Comparison of ENCODE assay signal across 26 cellular contexts in the genomic region with DNA sequence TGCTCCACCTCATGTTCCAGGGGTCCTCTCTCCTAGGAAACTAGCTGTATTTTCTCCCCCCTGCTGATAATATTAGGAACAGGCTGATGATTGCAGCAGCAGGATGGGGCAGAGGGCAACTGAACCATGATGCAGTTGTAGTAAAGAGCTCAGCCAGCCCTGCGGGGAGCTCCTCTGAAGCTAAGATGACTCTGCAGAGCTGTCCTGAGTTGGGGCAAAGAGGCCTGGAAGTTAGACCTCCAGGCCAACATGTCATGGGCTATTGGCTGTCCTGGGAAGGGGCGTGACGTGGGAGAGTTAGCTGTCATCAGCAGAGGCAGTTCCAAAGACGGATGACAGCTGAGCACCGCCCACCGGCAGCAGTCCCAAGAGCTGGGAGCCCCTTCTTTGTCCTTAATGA. TPM values are rescaled to one million over a fixed set of nuclear protein-coding genes. Genes with fewer than 3 reads are reported as not detected.
"Had no signal": no experiment of that assay in that cellular context is flagged by ENCODE, and none has a peak within 500 bp of the region (broad histone marks: within the 10 kb centered on the region; RNA-seq: fewer than 3 reads in every experiment).

No MANE protein-coding gene starts in this region.

- DNase-seq: activated CD4-positive, alpha-beta T cell treated with anti-CD3 and anti-CD28 coated beads, Interleukin-2, amount 50 U/mL, for 48 hours; activated gamma-delta T cell treated with Interleukin-2 at 50 U/mL for 16 hours; dermis blood vessel endothelial cell; effector memory CD4-positive, alpha-beta T cell; heart left ventricle; kidney; left ventricle myocardium inferior; mammary epithelial cell; naive B cell; stimulated activated CD4-positive, alpha-beta T cell treated with anti-CD3 and anti-CD28 coated beads, Interleukin-12 subunit alpha, Interleukin-12 subunit beta, amount 100 ng/mL, for 4 hours; stimulated activated CD4-positive, alpha-beta T cell treated with anti-CD3 and anti-CD28 coated beads, Interleukin-1b, Interleukin-23, amount 100 ng/mL, for 48 hours; stimulated activated CD8-positive, alpha-beta memory T cell treated with anti-CD3 and anti-CD28 coated beads, Interleukin-4, amount 100 ng/mL, for 48 hours; stimulated activated naive CD4-positive, alpha-beta T cell treated with Interleukin-2 at 50 U/mL for 16 hours; substantia nigra; tibial artery; WERI-Rb-1 had no signal

- H3K36me3 ChIP-seq: esophagus muscularis mucosa, gastroesophageal sphincter, heart left ventricle, left ventricle myocardium inferior, neutrophil, tibial artery, vagina, WERI-Rb-1 had no signal

- H3K27ac ChIP-seq: esophagus muscularis mucosa, gastroesophageal sphincter, heart left ventricle, left ventricle myocardium inferior, neutrophil, parathyroid adenoma, tibial artery, vagina, WERI-Rb-1 had no signal

- H3K36me3 Mint-ChIP-seq: activated naive CD8-positive, alpha-beta T cell; naive B cell had no signal

- H3K9me3 Mint-ChIP-seq: naive B cell; T-helper 1 cell treated with Interleukin-12 subunit alpha and Interleukin-12 subunit beta and Interleukin-4 antibody, amounts not matched to agents 30 μg/mL and 1 μg/mL, for 36 hours had no signal

- H2AFZ ChIP-seq: parathyroid adenoma had no signal

- H3K9ac ChIP-seq: parathyroid adenoma had no signal

- ATAC-seq: gastroesophageal sphincter, heart left ventricle had no signal

- H3K4me1 ChIP-seq: gastroesophageal sphincter, parathyroid adenoma, tibial artery had no signal

- H3K4me1 Mint-ChIP-seq: naive B cell had no signal

- H3K4me3 Mint-ChIP-seq: activated naive CD8-positive, alpha-beta T cell; naive B cell; T-helper 1 cell treated with Interleukin-12 subunit alpha and Interleukin-12 subunit beta and Interleukin-4 antibody, amounts not matched to agents 30 μg/mL and 1 μg/mL, for 36 hours had no signal

- H3K27me3 Mint-ChIP-seq: activated naive CD8-positive, alpha-beta T cell; naive B cell had no signal

- H3K27me3 ChIP-seq: esophagus muscularis mucosa, gastroesophageal sphincter, heart left ventricle, neutrophil, tibial artery, vagina had no signal

- H3K4me3 ChIP-seq: esophagus muscularis mucosa, gastroesophageal sphincter, heart left ventricle, left ventricle myocardium inferior, tibial artery, vagina had no signal

- H3K9me3 ChIP-seq: esophagus muscularis mucosa, gastroesophageal sphincter, heart left ventricle, left ventricle myocardium inferior, neutrophil, tibial artery, vagina had no signal

- H3K27ac Mint-ChIP-seq: activated naive CD8-positive, alpha-beta T cell; T-helper 1 cell treated with Interleukin-12 subunit alpha and Interleukin-12 subunit beta and Interleukin-4 antibody, amounts not matched to agents 30 μg/mL and 1 μg/mL, for 36 hours had no signal

- H3K79me2 ChIP-seq: parathyroid adenoma had no signal

RNA-seq across cellular contexts. Expression of a gene that starts 6.6 kb away (rescaled TPM):
- total RNA-seq: bronchial epithelial cell, chondrocyte had no signal

RNA-seq across cellular contexts. Expression of a gene that starts 52.3 kb away (rescaled TPM):
- total RNA-seq: bronchial epithelial cell, chondrocyte, dermis blood vessel endothelial cell, endothelial cell of umbilical vein, esophagus muscularis mucosa, gastroesophageal sphincter, heart left ventricle, kidney, mammary epithelial cell, vagina had no signal
- polyA plus RNA-seq: endothelial cell of umbilical vein, mammary epithelial cell had no signal
